In the genomic region with DNA sequence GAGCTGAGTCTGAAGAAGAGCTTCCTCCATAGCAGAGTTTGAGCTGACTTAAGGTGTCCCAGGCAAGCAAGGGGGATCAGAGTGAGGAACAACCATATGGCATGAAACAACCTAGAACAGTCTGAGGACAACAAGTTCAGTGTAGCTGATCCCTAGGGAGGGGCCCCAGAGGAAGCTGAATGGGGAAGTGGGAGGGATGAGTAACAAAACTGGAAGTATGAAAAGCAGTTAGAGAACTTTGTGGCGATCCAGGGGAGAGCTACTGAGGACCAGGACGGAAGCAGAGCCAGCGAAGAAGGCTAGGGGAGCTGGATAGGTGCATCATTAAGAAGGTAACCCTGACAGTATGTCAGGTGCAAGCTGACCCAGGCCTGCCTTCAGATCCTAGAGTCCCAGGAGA, we compare ENCODE assay signal across 15 cellular contexts.
A peak's percentile ranks its signal among the peaks of the same experiment; 100 is the strongest.
DNase-seq lines count a peak whose midpoint lies in the region; ATAC-seq and FAIRE-seq lines count a peak whose summit lies in the region.
"Had no signal": no experiment of that assay in that cellular context is flagged by ENCODE, and none has a peak within 500 bp of the region (broad histone marks: within the 10 kb centered on the region; RNA-seq: fewer than 3 reads in every experiment).

No MANE protein-coding gene starts in this region.

- H4K91ac ChIP-seq in trophoblast cell (ENCODE audit: low read depth, low read length), result no peak overlapping the region

- no peak overlapping the region for H3K4me3 ChIP-seq in trophoblast cell (ENCODE audit: low read depth, low read length)
- H3K4me3 ChIP-seq: esophagus squamous epithelium had no signal

- no CpG with 5 or more reads among the region's 3 CpGs for WGBS in trophoblast cell (ENCODE audit: extremely low coverage, insufficient coverage, insufficient read length)

- DNase-seq in UCSD-AML1 (lab: John Stamatoyannopoulos, UW; ENCODE audit: unreplicated experiment), result peak; percentile 38
- peak in 1 of 2 donors; percentile 16 for DNase-seq in trophoblast cell
- DNase-seq in NCI-H2107 treated with DMSO at 0.1 percent for 48 hours (lab: John Stamatoyannopoulos, UW; ENCODE audit: unreplicated experiment), result no peak
- DNase-seq in HTR-8/SVneo (ENCODE audit: insufficient read length, low spot score), result no peak
- DNase-seq in DMS114 treated with DMSO at 0.1 percent for 48 hours (lab: John Stamatoyannopoulos, UW; ENCODE audit: unreplicated experiment), result no peak
- DNase-seq: activated CD8-positive, alpha-beta memory T cell treated with anti-CD3 and anti-CD28 coated beads for 24 hours; activated naive CD4-positive, alpha-beta T cell treated with anti-CD3 and anti-CD28 coated beads, Interleukin-2, amount 50 U/mL, for 16 hours; CD8-positive, alpha-beta T cell; esophagus squamous epithelium; H7; NCI-H345; substantia nigra; T1000 had no signal

- peak overlapping the region; percentile 37 for H2BK12ac ChIP-seq in trophoblast cell (ENCODE audit: low read length)

- no peak overlapping the region for H2BK120ac ChIP-seq in trophoblast cell (ENCODE audit: insufficient read depth, low read length, poor library complexity)

- peaks cover 2% of the 10 kb centered on the region for H3K9me3 ChIP-seq in trophoblast cell (ENCODE audit: insufficient read depth, low read depth, low read length)
- H3K9me3 ChIP-seq: esophagus squamous epithelium had no signal

- H3K18ac ChIP-seq in trophoblast cell (ENCODE audit: low read length), result no peak overlapping the region

- peaks cover 2% of the 10 kb centered on the region for H3K79me1 ChIP-seq in trophoblast cell (ENCODE audit: low read length)

- no peak overlapping the region for H3K14ac ChIP-seq in trophoblast cell (ENCODE audit: low read length)

- H3K4me2 ChIP-seq in trophoblast cell (ENCODE audit: low read length), result no peak overlapping the region

- H3K79me2 ChIP-seq in trophoblast cell (ENCODE audit: control insufficient read depth, insufficient read depth, low read length, poor library complexity), result no peaks in the 10 kb centered on the region

- H4K8ac ChIP-seq in trophoblast cell (ENCODE audit: low read depth, low read length), result no peak overlapping the region

- H3K36me3 ChIP-seq in trophoblast cell (ENCODE audit: control insufficient read depth in 1 of 2, insufficient read depth in 2 of 2, low read length in 2 of 2), result no peaks in the 10 kb centered on the region
- H3K36me3 ChIP-seq: esophagus squamous epithelium had no signal

- H4K12ac ChIP-seq in trophoblast cell (ENCODE audit: low read depth, low read length), result no peak overlapping the region

- H2AK5ac ChIP-seq in trophoblast cell (ENCODE audit: low read length), result no peak overlapping the region

- no peak overlapping the region for H3K9ac ChIP-seq in trophoblast cell (ENCODE audit: low read length)

- ATAC-seq in GM19043 (IDR thresholded peaks at IDR 0.05; ENCODE audit: low read depth, unreplicated experiment) (peak; percentile 52), HG03095 (IDR thresholded peaks at IDR 0.05; ENCODE audit: unreplicated experiment) (peak; percentile 64)
- ATAC-seq: CD8-positive, alpha-beta T cell had no signal

- H2BK5ac ChIP-seq in trophoblast cell (ENCODE audit: low read depth, low read length, poor library complexity), result no peak overlapping the region

- H3K27ac ChIP-seq in trophoblast cell (ENCODE audit: low read depth, low read length), result no peak overlapping the region
- H3K27ac ChIP-seq: esophagus squamous epithelium had no signal

- H3K23ac ChIP-seq in trophoblast cell (ENCODE audit: low read length), result no peak overlapping the region

- H2AFZ ChIP-seq in trophoblast cell (ENCODE audit: insufficient read depth, low read length, poor library complexity), result no peak overlapping the region

- no peak overlapping the region for H3K4ac ChIP-seq in trophoblast cell (ENCODE audit: low read depth, low read length)

- no peaks in the 10 kb centered on the region for H3K27me3 ChIP-seq in trophoblast cell (ENCODE audit: insufficient read depth, low read length)

- no peak for FAIRE-seq in HTR-8/SVneo (lab: Jason Lieb, UNC)

- H3K4me1 ChIP-seq in trophoblast cell (ENCODE audit: control insufficient read depth in 1 of 2, insufficient read depth in 2 of 2, low read length in 2 of 2), result peaks cover 2 to 7% of the 10 kb centered on the region in 2 experiments
